18 cellular contexts compared by ENCODE assay signal in genomic region chr2:85770369-85770768, GRCh38. TPM values are rescaled to one million over a fixed set of nuclear protein-coding genes. Genes with fewer than 3 reads are reported as not detected.
A peak's percentile ranks its signal among the peaks of the same experiment; 100 is the strongest.
DNase-seq lines count a peak whose midpoint lies in the region; ATAC-seq and TF ChIP-seq lines count a peak whose summit lies in the region.
"Had no signal": no experiment of that assay in that cellular context is flagged by ENCODE, and none has a peak within 500 bp of the region (broad histone marks: within the 10 kb centered on the region; RNA-seq: fewer than 3 reads in every experiment).

No MANE protein-coding gene starts in this region.

- H3K18ac ChIP-seq in mesenchymal stem cell (ENCODE audit: low read depth in 1 of 2, low read length in 2 of 2) = peak overlapping the region; percentile 93 to 96

- H3K79me1 ChIP-seq in mesenchymal stem cell (replicated peaks; ENCODE audit: low read length, poor library complexity, severe bottlenecking) = no peaks in the 10 kb centered on the region

- H2BK5ac ChIP-seq in mesenchymal stem cell (ENCODE audit: low read depth, low read length, poor library complexity, severe bottlenecking) = peak overlapping the region; percentile 19

- H3K23ac ChIP-seq in mesenchymal stem cell (ENCODE audit: low read length in 2 of 2) = peak overlapping the region in 1 of 2 experiments; percentile 30

- H2AK5ac ChIP-seq in mesenchymal stem cell (ENCODE audit: low read length, severe bottlenecking) = peak overlapping the region; percentile 94

- no peaks in the 10 kb centered on the region for H3K27me3 ChIP-seq in mesenchymal stem cell (ENCODE audit: control insufficient read depth in 1 of 2, insufficient read depth in 1 of 2, low read length in 2 of 2)
- no peaks in the 10 kb centered on the region for H3K27me3 ChIP-seq in thoracic aorta (replicated peaks; ENCODE audit: insufficient read depth)
- H3K27me3 ChIP-seq: BE2C had no signal

- H3K4me3 ChIP-seq in astrocyte of the spinal cord (ENCODE audit: low read depth, low read length) = no peak overlapping the region
- H3K4me3 ChIP-seq in mesenchymal stem cell (ENCODE audit: insufficient read depth in 1 of 2, low read depth in 1 of 2, low read length in 2 of 2) = no peak overlapping the region
- H3K4me3 ChIP-seq in thoracic aorta = no peak overlapping the region

- H2BK12ac ChIP-seq in mesenchymal stem cell (ENCODE audit: low read length in 2 of 2) = peak overlapping the region; percentile 93 to 99

- H3K9me3 ChIP-seq in mesenchymal stem cell (ENCODE audit: control insufficient read depth, low read length) = no peaks in the 10 kb centered on the region
- H3K9me3 ChIP-seq in thoracic aorta = no peaks in the 10 kb centered on the region
- H3K9me3 ChIP-seq: BE2C had no signal

- peaks cover 0 to 11% of the 10 kb centered on the region in 2 experiments for H3K36me3 ChIP-seq in mesenchymal stem cell (ENCODE audit: control insufficient read depth in 1 of 2, insufficient read depth in 2 of 2, low read depth in 1 of 2, low read length in 2 of 2)
- peaks cover 22% of the 10 kb centered on the region for H3K36me3 ChIP-seq in thoracic aorta
- H3K36me3 ChIP-seq: BE2C had no signal

- no peak overlapping the region for H3K9ac ChIP-seq in mesenchymal stem cell (ENCODE audit: low read length)

- no peak for TF ChIP-seq CTCF in astrocyte of the spinal cord (IDR thresholded peaks at IDR 0.05; ENCODE audit: low read depth, low read length)
- no peak for TF ChIP-seq CTCF in thoracic aorta (IDR thresholded peaks at IDR 0.05)

- H3K4me1 ChIP-seq in mesenchymal stem cell (ENCODE audit: control insufficient read depth, insufficient read depth, low read depth, low read length) (peaks cover 74% of the 10 kb centered on the region), thoracic aorta (ENCODE audit: control insufficient read depth in 1 of 2, low read depth in 2 of 2) (peaks cover 68 to 92% of the 10 kb centered on the region in 2 donors)

- in situ Hi-C loops in astrocyte of the spinal cord (cut with HindIII; ENCODE audit: low sequenced_read_pairs) = no loop called here

- H4K91ac ChIP-seq in mesenchymal stem cell (ENCODE audit: low read length) = peak overlapping the region; percentile 95

- no peak overlapping the region for H3K27ac ChIP-seq in mesenchymal stem cell (ENCODE audit: low read length, poor library complexity, severe bottlenecking)
- peak overlapping the region; percentile 77 to 78 for H3K27ac ChIP-seq in thoracic aorta
- H3K27ac ChIP-seq in caudate nucleus (ENCODE audit: low read depth, low read length) = no peak overlapping the region

- no peak for ATAC-seq in thoracic aorta (ENCODE audit: insufficient number of reproducible peaks, low FRiP score, low read depth)

- H2BK120ac ChIP-seq in mesenchymal stem cell (ENCODE audit: low read depth, low read length) = peak overlapping the region; percentile 97

- H2AFZ ChIP-seq in mesenchymal stem cell (ENCODE audit: low read depth, low read length) = no peak overlapping the region

- peak overlapping the region; percentile 90 for H4K8ac ChIP-seq in mesenchymal stem cell (ENCODE audit: low read length)

- no peak overlapping the region for H3K4me2 ChIP-seq in mesenchymal stem cell (ENCODE audit: low read length, poor library complexity, severe bottlenecking)

- peak overlapping the region; percentile 38 for H2BK15ac ChIP-seq in mesenchymal stem cell (ENCODE audit: low read depth, poor library complexity, severe bottlenecking)

- H3K4ac ChIP-seq in mesenchymal stem cell (ENCODE audit: low read depth in 1 of 2, low read length in 2 of 2) = peak overlapping the region; percentile 81 to 93

- 64% methylated on average over 11 of the region's 12 CpGs for WGBS in mesenchymal stem cell

- DNase-seq in LHCN-M2 (ENCODE audit: low read depth) = peak; percentile 96
- DNase-seq in astrocyte of the spinal cord (ENCODE audit: low read depth, low spot score) = peak; percentile 50
- peak; percentile 48 for DNase-seq in mesenchymal stem cell
- DNase-seq in thoracic aorta (ENCODE audit: low spot score) = no peak
- no peak for DNase-seq in AG20443 (ENCODE audit: low spot score)
- DNase-seq in caudate nucleus (lab: John Stamatoyannopoulos, UW) = no peak
- no peak for DNase-seq in T-helper 9 cell
- DNase-seq in COR-L47 (lab: John Stamatoyannopoulos, UW) = no peak
- DNase-seq: activated T-cell treated with anti-CD3 and anti-CD28 coated beads, Interleukin-2, amount 50 U/mL, for 1 hour; central memory CD4-positive, alpha-beta T cell; effector CD4-positive, alpha-beta T cell; H9; naive B cell; NCI-H146; NCI-H226; posterior cingulate gyrus had no signal

- H3K14ac ChIP-seq in mesenchymal stem cell (ENCODE audit: low read length in 2 of 2) = no peak overlapping the region

RNA-seq across cellular contexts. Expression of gene ATOH8, which starts 16.6 kb away (rescaled TPM):
- total RNA-seq in LHCN-M2 (2014; rRNA removed) (129 and 179 TPM in 2 replicates), thoracic aorta (100 to 1,000 TPM in 1 of 2 donors, 10 to 100 TPM in 1; 78.4 to 207 TPM)
- 120 TPM for polyA plus RNA-seq in LHCN-M2 (2012)
- polyA plus RNA-seq in mesenchymal stem cell (2013, experiment 1 of 2) = 5.8 TPM
- polyA plus RNA-seq in mesenchymal stem cell (2013, experiment 2 of 2) = 6.0 TPM
- total RNA-seq: activated naive CD4-positive, alpha-beta T cell treated with anti-CD3 and anti-CD28 coated beads, Interleukin-2, amount 50 U/mL, for 72 hours had no signal

Comparison
In these comparisons a context has a peak if more than half of its experiments do, and no peak if none do; other contexts are left out.
1. DNase-seq: peak in LHCN-M2 (single experiment), astrocyte of the spinal cord (single experiment) and mesenchymal stem cell (single experiment); none in thoracic aorta (single experiment), AG20443 (single experiment), caudate nucleus (0 of 61), T-helper 9 cell (single experiment) and COR-L47 (single experiment).
2. H3K27ac ChIP-seq: peak in thoracic aorta (2 of 2); none in mesenchymal stem cell (single experiment) and caudate nucleus (single experiment).